ENCODE assay signal across 13 cellular contexts in the genomic region with DNA sequence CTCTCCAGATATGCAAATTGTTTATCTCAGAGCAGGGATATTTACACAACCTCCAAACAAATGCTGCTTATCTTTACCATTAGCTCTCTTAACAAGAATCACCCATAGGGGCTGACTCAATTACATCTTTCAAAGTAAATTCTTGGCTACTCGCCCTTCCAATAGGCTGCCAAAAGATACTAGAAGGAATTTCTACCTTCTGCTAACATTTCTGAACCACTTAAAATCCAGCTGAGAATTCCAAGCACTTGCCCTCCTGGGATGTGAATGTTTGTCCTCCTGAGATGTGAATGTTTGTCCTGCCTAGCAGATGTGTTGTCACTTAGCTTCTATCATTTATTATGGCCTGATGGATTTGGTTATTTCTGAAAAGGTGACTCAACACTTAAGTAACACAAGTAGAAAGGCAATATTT.
A peak's percentile ranks its signal among the peaks of the same experiment; 100 is the strongest.
DNase-seq lines count a peak whose midpoint lies in the region; ATAC-seq and TF ChIP-seq lines count a peak whose summit lies in the region.
"Had no signal": no experiment of that assay in that cellular context is flagged by ENCODE, and none has a peak within 500 bp of the region (broad histone marks: within the 10 kb centered on the region; RNA-seq: fewer than 3 reads in every experiment).

No MANE protein-coding gene starts in this region.

- no peak for ATAC-seq in GM21529 (IDR thresholded peaks at IDR 0.05; ENCODE audit: unreplicated experiment)
- ATAC-seq: activated CD8-positive, alpha-beta T cell treated with anti-CD3 and anti-CD28 coated beads for 36 hours; T-helper 17 cell had no signal

- DNase-seq in GM23248 (peak; percentile 51), SJSA1 (ENCODE audit: low read depth in 1 of 2, low spot score in 2 of 2) (peak; percentile 51 to 77), foreskin fibroblast (peak; percentile 47 to 69), smooth muscle cell (lab: John Stamatoyannopoulos, UW; ENCODE audit: unreplicated experiment) (no peak), glutamatergic neuron (no peak)
- DNase-seq in CD8-positive, alpha-beta memory T cell: no peak
- DNase-seq: activated CD8-positive, alpha-beta T cell treated with anti-CD3 and anti-CD28 coated beads for 36 hours; effector memory CD4-positive, alpha-beta T cell; naive B cell; NCI-H1694; T-helper 17 cell had no signal

- peaks cover 4% of the 10 kb centered on the region for H3K9me3 Mint-ChIP-seq in glutamatergic neuron (ENCODE audit: unreplicated experiment)
- peaks cover 0 to 4% (median 2%) of the 10 kb centered on the region in 5 donors for H3K9me3 Mint-ChIP-seq in CD8-positive, alpha-beta memory T cell

- H3K9me3 ChIP-seq in GM23248 (ENCODE audit: low read depth) (no peaks in the 10 kb centered on the region), SJSA1 (replicated peaks) (no peaks in the 10 kb centered on the region; the same call in 1 of the 2 replicates), smooth muscle cell (replicated peaks; ENCODE audit: low read depth) (no peaks in the 10 kb centered on the region)
- no peaks in the 10 kb centered on the region for H3K9me3 ChIP-seq in CD8-positive, alpha-beta memory T cell (ENCODE audit: low read length)

- H4K20me1 ChIP-seq in GM23248 (ENCODE audit: insufficient read depth): no peaks in the 10 kb centered on the region
- H4K20me1 ChIP-seq in smooth muscle cell (ENCODE audit: low read depth): no peaks in the 10 kb centered on the region

- H3K4me2 ChIP-seq in GM23248 (ENCODE audit: unreplicated experiment) (peak overlapping the region; percentile 35), smooth muscle cell (peak overlapping the region; percentile 32)

- 0 out of 2 replicates have a peak overlapping the region, but pooled peaks have one; percentile 5 for H3K27ac ChIP-seq in GM23248
- H3K27ac ChIP-seq in SJSA1: peak overlapping the region; percentile 24; the same call in 1 of the 2 replicates
- H3K27ac ChIP-seq in smooth muscle cell (ENCODE audit: low read depth): no peak overlapping the region
- no peak overlapping the region for H3K27ac ChIP-seq in CD8-positive, alpha-beta memory T cell (ENCODE audit: low read depth, low read length)

- H3K4me3 ChIP-seq in GM23248 (no peak overlapping the region), SJSA1 (no peak overlapping the region), foreskin fibroblast (ENCODE audit: low read depth in 1 of 2, low read length in 2 of 2) (no peak overlapping the region), smooth muscle cell (no peak overlapping the region)
- no peak overlapping the region for H3K4me3 ChIP-seq in CD8-positive, alpha-beta memory T cell (ENCODE audit: low read length)

- H3K27me3 ChIP-seq in GM23248 (replicated peaks; ENCODE audit: insufficient read depth) (no peaks in the 10 kb centered on the region), SJSA1 (replicated peaks) (no peaks in the 10 kb centered on the region), smooth muscle cell (ENCODE audit: low read depth) (no peaks in the 10 kb centered on the region)
- H3K27me3 ChIP-seq in CD8-positive, alpha-beta memory T cell (ENCODE audit: insufficient read depth, low read length, poor library complexity, severe bottlenecking): no peaks in the 10 kb centered on the region

- H2AFZ ChIP-seq in GM23248 (no peak overlapping the region), smooth muscle cell (ENCODE audit: low read depth) (peak overlapping the region; percentile 4)

- no peaks in the 10 kb centered on the region for H3K27me3 Mint-ChIP-seq in glutamatergic neuron (ENCODE audit: unreplicated experiment)
- H3K27me3 Mint-ChIP-seq in CD8-positive, alpha-beta memory T cell: no peaks in the 10 kb centered on the region
- H3K27me3 Mint-ChIP-seq: activated CD8-positive, alpha-beta T cell treated with anti-CD3 and anti-CD28 coated beads for 36 hours; activated naive CD4-positive, alpha-beta T cell treated with anti-CD3 and anti-CD28 coated beads, Interleukin-2, amount 50 U/mL, for 24 hours; naive B cell; T-helper 17 cell had no signal

- CTCF ChIA-PET in CD8-positive, alpha-beta memory T cell (lab: Charles Lee): no interaction called here

- peaks cover 39% of the 10 kb centered on the region for H3F3A ChIP-seq in GM23248 (ENCODE audit: insufficient read depth)
- H3F3A ChIP-seq in smooth muscle cell (ENCODE audit: low read depth): no peaks in the 10 kb centered on the region

- TF ChIP-seq CTCF in foreskin fibroblast (IDR thresholded peaks at IDR 0.05; ENCODE audit: low read depth, low read length): no peak
- TF ChIP-seq CTCF in smooth muscle cell (IDR thresholded peaks at IDR 0.05; ENCODE audit: borderline replicate concordance, insufficient read depth, poor library complexity, severe bottlenecking): no peak
- TF ChIP-seq CTCF in glutamatergic neuron (IDR thresholded peaks at IDR 0.05; ENCODE audit: partially characterized antibody, unreplicated experiment): no peak

- 73 to 81% methylated on average over 1 of the region's 1 CpG for WGBS in GM23248 (ENCODE audit: low coverage in 1 of 2, low lambda C conversion rate in 2 of 2, missing lambda C conversion rate in 2 of 2), 2 experiments
- 44% methylated on average over 1 of the region's 1 CpG for WGBS in smooth muscle cell (ENCODE audit: low lambda C conversion rate)

- H3K4me1 ChIP-seq in GM23248 (ENCODE audit: insufficient read depth) (peaks cover 37% of the 10 kb centered on the region), SJSA1 (replicated peaks) (peaks cover 26% of the 10 kb centered on the region), smooth muscle cell (ENCODE audit: low read depth) (peaks cover 19% of the 10 kb centered on the region)
- no peaks in the 10 kb centered on the region for H3K4me1 ChIP-seq in CD8-positive, alpha-beta memory T cell (ENCODE audit: insufficient read depth, low read length)

- in situ Hi-C loops in GM23248 (cut with MboI): no loop called here

- H3K36me3 ChIP-seq in GM23248 (ENCODE audit: low read depth) (no peaks in the 10 kb centered on the region), SJSA1 (no peaks in the 10 kb centered on the region), smooth muscle cell (ENCODE audit: low read depth) (no peaks in the 10 kb centered on the region)
- H3K36me3 ChIP-seq in CD8-positive, alpha-beta memory T cell (ENCODE audit: insufficient read depth, low read length): no peaks in the 10 kb centered on the region

- H3K36me3 Mint-ChIP-seq in glutamatergic neuron (ENCODE audit: unreplicated experiment): peaks cover 17% of the 10 kb centered on the region
- no peaks in the 10 kb centered on the region for H3K36me3 Mint-ChIP-seq in CD8-positive, alpha-beta memory T cell
- H3K36me3 Mint-ChIP-seq: activated naive CD4-positive, alpha-beta T cell treated with anti-CD3 and anti-CD28 coated beads, Interleukin-2, amount 50 U/mL, for 24 hours; naive B cell had no signal

- H3K4me1 Mint-ChIP-seq in glutamatergic neuron (ENCODE audit: low read depth, unreplicated experiment): peaks cover 15% of the 10 kb centered on the region
- H3K4me1 Mint-ChIP-seq in CD8-positive, alpha-beta memory T cell: no peaks in the 10 kb centered on the region
- H3K4me1 Mint-ChIP-seq: activated naive CD4-positive, alpha-beta T cell treated with anti-CD3 and anti-CD28 coated beads, Interleukin-2, amount 50 U/mL, for 24 hours; naive B cell; T-helper 17 cell had no signal

- no peak overlapping the region for H3K27ac Mint-ChIP-seq in glutamatergic neuron (ENCODE audit: unreplicated experiment)
- H3K27ac Mint-ChIP-seq in CD8-positive, alpha-beta memory T cell: no peak overlapping the region
- H3K27ac Mint-ChIP-seq: activated CD8-positive, alpha-beta T cell treated with anti-CD3 and anti-CD28 coated beads for 36 hours; activated naive CD4-positive, alpha-beta T cell treated with anti-CD3 and anti-CD28 coated beads, Interleukin-2, amount 50 U/mL, for 24 hours; naive B cell; T-helper 17 cell had no signal

- no peaks in the 10 kb centered on the region for H3K79me2 ChIP-seq in GM23248 (ENCODE audit: insufficient read depth)
- H3K79me2 ChIP-seq in smooth muscle cell (ENCODE audit: low read depth): no peaks in the 10 kb centered on the region

- H3K9me2 ChIP-seq in GM23248 (ENCODE audit: insufficient read depth): no peaks in the 10 kb centered on the region

- POLR2A ChIA-PET in CD8-positive, alpha-beta memory T cell (lab: Charles Lee): no interaction called here

- no peak overlapping the region for H3K4me3 Mint-ChIP-seq in glutamatergic neuron (ENCODE audit: unreplicated experiment)
- H3K4me3 Mint-ChIP-seq in CD8-positive, alpha-beta memory T cell: no peak overlapping the region
- H3K4me3 Mint-ChIP-seq: activated CD8-positive, alpha-beta T cell treated with anti-CD3 and anti-CD28 coated beads for 36 hours; activated naive CD4-positive, alpha-beta T cell treated with anti-CD3 and anti-CD28 coated beads, Interleukin-2, amount 50 U/mL, for 24 hours; naive B cell; T-helper 17 cell had no signal

- H3K9ac ChIP-seq in GM23248 (no peak overlapping the region), smooth muscle cell (ENCODE audit: low read depth) (no peak overlapping the region)

Comparison
In these comparisons a context has a peak if more than half of its experiments do, and no peak if none do; other contexts are left out.
1. DNase-seq: peak in GM23248 (single experiment), SJSA1 (2 of 2) and foreskin fibroblast (2 of 2); none in smooth muscle cell (single experiment), glutamatergic neuron (single experiment) and CD8-positive, alpha-beta memory T cell (0 of 5).
2. H3K27ac ChIP-seq: peak in GM23248 (single experiment) and SJSA1 (single experiment); none in smooth muscle cell (single experiment) and CD8-positive, alpha-beta memory T cell (single experiment).